Comparison of ENCODE assay signal across 2 cellular contexts in genomic region chr1:50974618-50974935, GRCh38.
TF ChIP-seq lines count a peak whose summit lies in the region.

No MANE protein-coding gene starts in this region.

TF ChIP-seq in H1, 55 proteins besides CTCF, POLR2A, EP300 and RAD21:
- TF ChIP-seq YY1 (IDR thresholded peaks at IDR 0.05; ENCODE audit: low read depth, low read length) (no peak), CBX8 (IDR thresholded peaks at IDR 0.05; ENCODE audit: borderline replicate concordance, low read depth, low read length) (0 out of 2 replicates have a peak, but pooled peaks have one; percentile 22), CREB1 (IDR thresholded peaks at IDR 0.05) (no peak)
TF ChIP-seq in H1: peak in this region for 1.

TF ChIP-seq in HEK293T, 16 proteins besides CTCF, POLR2A, EP300 and RAD21:
- no peak for TF ChIP-seq L3MBTL2 (conservative IDR thresholded peaks at IDR 0.05)
- no peak for TF ChIP-seq BHLHE40 (IDR thresholded peaks at IDR 0.05; ENCODE audit: borderline replicate concordance)
- TF ChIP-seq LEF1 (IDR thresholded peaks at IDR 0.05; ENCODE audit: borderline replicate concordance) = no peak
- no peak for TF ChIP-seq NFRKB (IDR thresholded peaks at IDR 0.05)
- TF ChIP-seq TARDBP (IDR thresholded peaks at IDR 0.05) = no peak
- no peak for TF ChIP-seq ELF4 (IDR thresholded peaks at IDR 0.05)
- TF ChIP-seq FOXM1 (IDR thresholded peaks at IDR 0.05; ENCODE audit: borderline replicate concordance) = no peak
- TF ChIP-seq PKNOX1 (IDR thresholded peaks at IDR 0.05) = no peak
- TF ChIP-seq ZNF384 (IDR thresholded peaks at IDR 0.05) = no peak
- no peak for TF ChIP-seq HDGF (IDR thresholded peaks at IDR 0.05; ENCODE audit: borderline replicate concordance)
- TF ChIP-seq CTBP1 (IDR thresholded peaks at IDR 0.05; ENCODE audit: borderline replicate concordance) = no peak
